In the genomic region with DNA sequence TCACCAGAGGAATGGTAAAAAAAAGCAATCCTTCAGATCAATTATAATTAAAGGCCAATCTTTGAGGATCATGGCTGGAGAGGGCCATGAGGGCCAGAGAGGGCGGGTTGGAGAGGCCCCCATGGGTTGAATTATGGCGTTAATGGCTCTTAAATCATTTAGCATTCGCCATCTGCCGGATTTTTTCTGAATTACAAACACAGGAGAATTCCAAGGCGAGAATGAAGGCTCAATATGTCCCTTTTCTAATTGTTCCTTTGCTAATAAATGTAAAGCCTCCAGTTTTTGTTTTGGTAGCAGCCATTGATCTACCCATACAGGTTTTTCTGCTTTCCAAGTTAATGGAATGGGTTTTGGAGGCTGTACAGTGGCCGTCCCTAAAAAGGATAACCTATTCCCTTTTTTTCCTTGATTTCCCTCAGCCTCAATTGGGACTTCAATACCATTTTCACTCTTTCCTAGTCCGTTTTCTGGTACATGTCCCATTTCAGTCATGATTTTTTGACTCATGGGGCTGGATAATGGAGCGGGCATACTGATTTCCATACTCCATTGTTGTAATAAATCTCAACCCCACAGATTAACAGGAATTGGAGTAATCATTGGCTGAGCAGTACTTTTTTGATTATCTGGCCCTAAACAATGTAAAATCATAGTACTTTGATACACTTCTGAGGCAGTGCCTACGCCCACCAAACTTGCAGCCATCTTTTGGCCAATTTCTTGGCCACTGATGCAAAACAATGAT, we compare ENCODE assay signal across 8 cellular contexts. TPM values are rescaled to one million over a fixed set of nuclear protein-coding genes. Genes with fewer than 3 reads are reported as not detected.
DNase-seq lines count a peak whose midpoint lies in the region; ATAC-seq and TF ChIP-seq lines count a peak whose summit lies in the region.

No MANE protein-coding gene starts in this region.

- H3K9me3 ChIP-seq in CD4-positive, alpha-beta T cell (ENCODE audit: control insufficient read depth, low read length) = no peaks in the 10 kb centered on the region
- H3K9me3 ChIP-seq in HEK293 (ENCODE audit: control insufficient read depth, insufficient read depth, low read depth, low read length) = no peaks in the 10 kb centered on the region

- no peaks in the 10 kb centered on the region for H3K36me3 ChIP-seq in HEK293 (ENCODE audit: control insufficient read depth in 2 of 2, insufficient read depth in 1 of 2, low read length in 2 of 2)

- no peak overlapping the region for H3K27ac Mint-ChIP-seq in CD4-positive, alpha-beta T cell
- no peak overlapping the region for H3K27ac Mint-ChIP-seq in activated CD8-positive, alpha-beta T cell treated with anti-CD3 and anti-CD28 coated beads, Interleukin-2, amount 10 ng/mL, durations not matched to agents 7 days and 5 days
- peak overlapping the region; percentile 52 for H3K27ac Mint-ChIP-seq in mesothelial cell of epicardium

- CTCF ChIA-PET in CD4-positive, alpha-beta T cell (lab: Charles Lee) = interaction anchor here (1.0 kb wide), 1 partner anchor 251 kb away, joined by 3 read pairs; no protein-coding TSS in a partner anchor
- CTCF ChIA-PET in HEK293 (lab: Yijun Ruan, JAX) = interaction anchor here (0.6 to 8.2 kb wide), 10 partner anchors 17 to 285 kb away, joined by 3 to 79 read pairs (median 6); a partner anchor contains a TSS
- CTCF ChIA-PET in activated CD8-positive, alpha-beta T cell treated with anti-CD3 and anti-CD28 coated beads, Interleukin-2, amount 10 ng/mL, durations not matched to agents 7 days and 5 days (lab: Charles Lee) = interaction anchor here (0.8 to 2.9 kb wide), 3 partner anchors 13 to 286 kb away, joined by 3 to 7 read pairs (median 3); a partner anchor contains a TSS

- H3K4me3 ChIP-seq in HEK293 (ENCODE audit: low read depth, low read length) = no peak overlapping the region

- H3K27me3 ChIP-seq in CD4-positive, alpha-beta T cell (ENCODE audit: control insufficient read depth, insufficient read depth, low read length) = no peaks in the 10 kb centered on the region

- H3K4me3 Mint-ChIP-seq in CD4-positive, alpha-beta T cell = no peak overlapping the region
- no peak overlapping the region for H3K4me3 Mint-ChIP-seq in activated CD8-positive, alpha-beta T cell treated with anti-CD3 and anti-CD28 coated beads, Interleukin-2, amount 10 ng/mL, durations not matched to agents 7 days and 5 days
- no peak overlapping the region for H3K4me3 Mint-ChIP-seq in mesothelial cell of epicardium

- H3K36me3 Mint-ChIP-seq in CD4-positive, alpha-beta T cell (ENCODE audit: low read depth) = no peaks in the 10 kb centered on the region
- no peaks in the 10 kb centered on the region for H3K36me3 Mint-ChIP-seq in activated CD8-positive, alpha-beta T cell treated with anti-CD3 and anti-CD28 coated beads, Interleukin-2, amount 10 ng/mL, durations not matched to agents 7 days and 5 days (ENCODE audit: low read depth)
- no peaks in the 10 kb centered on the region for H3K36me3 Mint-ChIP-seq in mesothelial cell of epicardium

- DNase-seq in CD4-positive, alpha-beta T cell = no peak
- DNase-seq in activated CD8-positive, alpha-beta T cell treated with anti-CD3 and anti-CD28 coated beads, Interleukin-2, amount 10 ng/mL, durations not matched to agents 7 days and 5 days = peak; percentile 45
- DNase-seq in mesothelial cell of epicardium (ENCODE audit: low spot score in 2 of 2, unreplicated experiment in 2 of 2) = no peak
- DNase-seq in activated CD4-positive, alpha-beta T cell treated with anti-CD3 and anti-CD28 coated beads, Interleukin-2, amount 50 U/mL, for 48 hours = no peak
- DNase-seq in NCI-H2107 treated with DMSO at 0.1 percent for 48 hours (lab: John Stamatoyannopoulos, UW; ENCODE audit: unreplicated experiment) = no peak

- no peak for ATAC-seq in CD4-positive, alpha-beta T cell (ENCODE audit: poor library complexity)
- ATAC-seq in activated CD8-positive, alpha-beta T cell treated with anti-CD3 and anti-CD28 coated beads, Interleukin-2, amount 10 ng/mL, durations not matched to agents 7 days and 5 days = no peak
- ATAC-seq in GM18909 (IDR thresholded peaks at IDR 0.05; ENCODE audit: poor library complexity, unreplicated experiment) (no peak), HG02840 (IDR thresholded peaks at IDR 0.05; ENCODE audit: low FRiP score, unreplicated experiment) (no peak)

- POLR2A ChIA-PET in CD4-positive, alpha-beta T cell (lab: Charles Lee) = no interaction called here
- POLR2A ChIA-PET in HEK293 (lab: Yijun Ruan, JAX) = no interaction called here
- POLR2A ChIA-PET in activated CD8-positive, alpha-beta T cell treated with anti-CD3 and anti-CD28 coated beads, Interleukin-2, amount 10 ng/mL, durations not matched to agents 7 days and 5 days (lab: Charles Lee) = interaction anchor here (1.6 kb wide), 1 partner anchor 16 kb away, joined by 3 read pairs; no protein-coding TSS in a partner anchor

- intact Hi-C loops in CD4-positive, alpha-beta T cell (cut with DNase I, micrococcal nuclease) = loop anchor here in 1 of 2 experiments (10.0 kb wide), 2 partner anchors 280 to 300 kb away; a partner anchor contains a TSS

- H3K4me1 Mint-ChIP-seq in CD4-positive, alpha-beta T cell (ENCODE audit: low read depth) = peaks cover 11% of the 10 kb centered on the region
- peaks cover 17% of the 10 kb centered on the region for H3K4me1 Mint-ChIP-seq in activated CD8-positive, alpha-beta T cell treated with anti-CD3 and anti-CD28 coated beads, Interleukin-2, amount 10 ng/mL, durations not matched to agents 7 days and 5 days (ENCODE audit: low read depth)
- H3K4me1 Mint-ChIP-seq in mesothelial cell of epicardium = peaks cover 57% of the 10 kb centered on the region

- no peak overlapping the region for H3K27ac ChIP-seq in CD4-positive, alpha-beta T cell (ENCODE audit: low read depth, low read length)
- H3K27ac ChIP-seq in HEK293 (ENCODE audit: extremely low read depth, low read depth, low read length) = no peak overlapping the region

- H3K4me1 ChIP-seq in HEK293 (ENCODE audit: control insufficient read depth, insufficient read depth, low read length) = no peaks in the 10 kb centered on the region; the same call in 1 of the 2 replicates

- H3K27me3 Mint-ChIP-seq in CD4-positive, alpha-beta T cell = peaks cover under 1% of the 10 kb centered on the region
- peaks cover 20% of the 10 kb centered on the region for H3K27me3 Mint-ChIP-seq in activated CD8-positive, alpha-beta T cell treated with anti-CD3 and anti-CD28 coated beads, Interleukin-2, amount 10 ng/mL, durations not matched to agents 7 days and 5 days (ENCODE audit: low read depth)
- peaks cover 11% of the 10 kb centered on the region for H3K27me3 Mint-ChIP-seq in mesothelial cell of epicardium (ENCODE audit: low read depth)

- peak; percentile 52 for TF ChIP-seq CTCF in CD4-positive, alpha-beta T cell (IDR thresholded peaks at IDR 0.05)
- TF ChIP-seq CTCF in HEK293 (tag by site-specific recombination; IDR thresholded peaks at IDR 0.05) = 0 out of 2 replicates have a peak, but pooled peaks have one; percentile 25
- TF ChIP-seq CTCF in mesothelial cell of epicardium (IDR thresholded peaks at IDR 0.05; ENCODE audit: unreplicated experiment) = peak; percentile 67

- H3K9me3 Mint-ChIP-seq in CD4-positive, alpha-beta T cell = no peaks in the 10 kb centered on the region
- H3K9me3 Mint-ChIP-seq in activated CD8-positive, alpha-beta T cell treated with anti-CD3 and anti-CD28 coated beads, Interleukin-2, amount 10 ng/mL, durations not matched to agents 7 days and 5 days (ENCODE audit: insufficient read depth) = no peaks in the 10 kb centered on the region
- H3K9me3 Mint-ChIP-seq in mesothelial cell of epicardium = peaks cover under 1% of the 10 kb centered on the region

TF ChIP-seq in HEK293, 187 proteins besides CTCF, POLR2A, EP300 and RAD21 (continues in another document):
- TF ChIP-seq, protein P1, sequence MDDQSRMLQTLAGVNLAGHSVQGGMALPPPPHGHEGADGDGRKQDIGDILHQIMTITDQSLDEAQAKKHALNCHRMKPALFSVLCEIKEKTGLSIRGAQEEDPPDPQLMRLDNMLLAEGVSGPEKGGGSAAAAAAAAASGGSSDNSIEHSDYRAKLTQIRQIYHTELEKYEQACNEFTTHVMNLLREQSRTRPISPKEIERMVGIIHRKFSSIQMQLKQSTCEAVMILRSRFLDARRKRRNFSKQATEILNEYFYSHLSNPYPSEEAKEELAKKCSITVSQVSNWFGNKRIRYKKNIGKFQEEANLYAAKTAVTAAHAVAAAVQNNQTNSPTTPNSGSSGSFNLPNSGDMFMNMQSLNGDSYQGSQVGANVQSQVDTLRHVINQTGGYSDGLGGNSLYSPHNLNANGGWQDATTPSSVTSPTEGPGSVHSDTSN (CRISPR knock-in tag; IDR thresholded peaks at IDR 0.05) = no peak
- peak; percentile 48; the same call in 1 of the 2 replicates for TF ChIP-seq GLIS2 (tag by site-specific recombination; IDR thresholded peaks at IDR 0.05)
- no peak for TF ChIP-seq HOXD13 (CRISPR knock-in tag; IDR thresholded peaks at IDR 0.05; ENCODE audit: borderline replicate concordance)
- TF ChIP-seq YY2 (tag by site-specific recombination; IDR thresholded peaks at IDR 0.05) = 0 out of 2 replicates have a peak, but pooled peaks have one; percentile 32
- TF ChIP-seq GLIS1 (tag by site-specific recombination; IDR thresholded peaks at IDR 0.05) = peak; percentile 57
- peak; percentile 61 for TF ChIP-seq ZNF335 (tag by site-specific recombination; conservative IDR thresholded peaks at IDR 0.05)
- TF ChIP-seq ZNF621 (tag by site-specific recombination; IDR thresholded peaks at IDR 0.05) = no peak

RNA-seq across cellular contexts. Expression of a gene that starts 6.7 kb away (rescaled TPM):
- total RNA-seq in CD4-positive, alpha-beta T cell = 10 to 100 TPM; 14.6 to 17.1 TPM
- 10 to 100 TPM; 39.9 to 43.2 TPM for total RNA-seq in activated CD8-positive, alpha-beta T cell treated with anti-CD3 and anti-CD28 coated beads, Interleukin-2, amount 10 ng/mL, durations not matched to agents 7 days and 5 days
- 70.4 to 72.4 TPM (median 71.7 TPM) in 3 replicates for total RNA-seq in mesothelial cell of epicardium

RNA-seq across cellular contexts. Expression of a gene that starts 11.7 kb away (rescaled TPM):
- total RNA-seq in CD4-positive, alpha-beta T cell = 1 to 10 TPM; 3.0 to 4.6 TPM
- total RNA-seq in activated CD8-positive, alpha-beta T cell treated with anti-CD3 and anti-CD28 coated beads, Interleukin-2, amount 10 ng/mL, durations not matched to agents 7 days and 5 days = under 1 TPM; 0.26 to 0.44 TPM
- 25.1 to 29.1 TPM (median 26.5 TPM) in 3 replicates for total RNA-seq in mesothelial cell of epicardium

RNA-seq across cellular contexts. Expression of a gene that starts 20.1 kb away (rescaled TPM):
- not detected for total RNA-seq in CD4-positive, alpha-beta T cell
- not detected for total RNA-seq in activated CD8-positive, alpha-beta T cell treated with anti-CD3 and anti-CD28 coated beads, Interleukin-2, amount 10 ng/mL, durations not matched to agents 7 days and 5 days
- 1.3 to 3.5 TPM (median 1.9 TPM) in 3 replicates for total RNA-seq in mesothelial cell of epicardium

RNA-seq across cellular contexts. Expression of a gene that starts 23.3 kb away (rescaled TPM):
- 10 to 100 TPM; 46.4 to 48.5 TPM for total RNA-seq in CD4-positive, alpha-beta T cell
- total RNA-seq in activated CD8-positive, alpha-beta T cell treated with anti-CD3 and anti-CD28 coated beads, Interleukin-2, amount 10 ng/mL, durations not matched to agents 7 days and 5 days = 100 to 1,000 TPM; 117 to 118 TPM
- 120 to 124 TPM (median 122 TPM) in 3 replicates for total RNA-seq in mesothelial cell of epicardium

RNA-seq across cellular contexts. Expression of a gene that starts 26.4 kb away (rescaled TPM):
- total RNA-seq in CD4-positive, alpha-beta T cell = not detected
- total RNA-seq in activated CD8-positive, alpha-beta T cell treated with anti-CD3 and anti-CD28 coated beads, Interleukin-2, amount 10 ng/mL, durations not matched to agents 7 days and 5 days = not detected
- total RNA-seq in mesothelial cell of epicardium = not detected in 3 replicates
